8 cellular contexts compared by ENCODE assay signal in genomic region chr1:164611754-164612642, GRCh38. TPM values are rescaled to one million over a fixed set of nuclear protein-coding genes. Genes with fewer than 3 reads are reported as not detected.
A peak's percentile ranks its signal among the peaks of the same experiment; 100 is the strongest.
DNase-seq lines count a peak whose midpoint lies in the region; ATAC-seq and TF ChIP-seq lines count a peak whose summit lies in the region.

No MANE protein-coding gene starts in this region.

- H3K27me3 ChIP-seq in KMS-11 (ENCODE audit: insufficient read depth, low read depth) (no peaks in the 10 kb centered on the region), stomach (no peaks in the 10 kb centered on the region)

- peak overlapping the region; percentile 56 for H3K27ac ChIP-seq in KMS-11
- peak overlapping the region; percentile 63; the same call in 1 of the 2 replicates for H3K27ac ChIP-seq in SK-N-MC
- H3K27ac ChIP-seq in stomach, result peak overlapping the region; percentile 66 to 91 (median 81)

- H3K9me3 ChIP-seq in SK-N-MC (ENCODE audit: low read depth, low read length) (no peaks in the 10 kb centered on the region), stomach (no peaks in the 10 kb centered on the region)

- no peaks in the 10 kb centered on the region for H4K20me1 ChIP-seq in KMS-11 (ENCODE audit: insufficient read depth)

- H3K36me3 ChIP-seq in KMS-11 (ENCODE audit: insufficient read depth), result no peaks in the 10 kb centered on the region
- H3K36me3 ChIP-seq in SK-N-MC (ENCODE audit: insufficient read depth, low read length), result no peaks in the 10 kb centered on the region; the same call in 1 of the 2 replicates
- H3K36me3 ChIP-seq in stomach, result no peaks in the 10 kb centered on the region

- TF ChIP-seq EP300 in stomach (IDR thresholded peaks at IDR 0.05), result no peak

- DNase-seq in SK-N-MC (ENCODE audit: low read depth, low spot score) (no peak), left ventricle myocardium superior (no peak), stomach (peak; percentile 66), CD1c-positive myeloid dendritic cell (ENCODE audit: extremely low spot score) (no peak), globus pallidus (ENCODE audit: low spot score) (no peak)

- H3K79me2 ChIP-seq in KMS-11 (ENCODE audit: insufficient read depth, low read depth), result no peaks in the 10 kb centered on the region

- peaks cover 38% of the 10 kb centered on the region for H3K4me1 ChIP-seq in KMS-11 (ENCODE audit: low read depth, poor library complexity, severe bottlenecking)
- peaks cover 28 to 97% (median 61%) of the 10 kb centered on the region in 4 donors for H3K4me1 ChIP-seq in stomach

- no peak for TF ChIP-seq POLR2A in stomach (IDR thresholded peaks at IDR 0.05)

- H3K4me3 ChIP-seq in KMS-11 (IDR thresholded peaks at IDR 0.05; ENCODE audit: insufficient read depth, low read depth, low read length), result no peak overlapping the region
- no peak overlapping the region for H3K4me3 ChIP-seq in SK-N-MC
- peak overlapping the region in 3 of 4 donors; percentile 4 to 23 (median 19) for H3K4me3 ChIP-seq in stomach

- TF ChIP-seq CTCF in KMS-11 (conservative IDR thresholded peaks at IDR 0.05; ENCODE audit: low read depth, low read length), result no peak
- TF ChIP-seq CTCF in stomach (IDR thresholded peaks at IDR 0.05), result no peak

- intact Hi-C loops in left ventricle myocardium superior (cut with micrococcal nuclease), result no loop called here
- intact Hi-C loops in stomach (cut with DNase I; ENCODE audit: low total_unique reads), result no loop called here

- H3K4me2 ChIP-seq in KMS-11, result peak overlapping the region; percentile 32

- 27 to 55% (median 36%) methylated on average over 11 of the region's 11 CpGs for WGBS in stomach, 5 donors

- H3K9ac ChIP-seq in KMS-11, result peak overlapping the region; percentile 22; the same call in 1 of the 2 replicates
- H3K9ac ChIP-seq in SK-N-MC (ENCODE audit: insufficient read length), result no peak overlapping the region

- peak overlapping the region; percentile 38; the same call in 1 of the 2 replicates for H2AFZ ChIP-seq in KMS-11 (ENCODE audit: low read depth)

- ATAC-seq in left ventricle myocardium superior (peak; percentile 71), GM18909 (IDR thresholded peaks at IDR 0.05; ENCODE audit: poor library complexity, unreplicated experiment) (no peak), HG03139 (IDR thresholded peaks at IDR 0.05; ENCODE audit: unreplicated experiment) (no peak)

RNA-seq across cellular contexts. Expression of gene PBX1, which starts 53.0 kb away (rescaled TPM):
- total RNA-seq in left ventricle myocardium superior (69.6 TPM), stomach (100 to 1,000 TPM in 1 of 5 donors, 10 to 100 TPM in 4; 11.6 to 113 (median 31.0) TPM)
- 10 to 100 TPM; 11.0 to 15.6 (median 12.3) TPM for polyA plus RNA-seq in stomach

Comparison
In these comparisons a context has a peak if more than half of its experiments do, and no peak if none do; other contexts are left out.
1. H3K4me3 ChIP-seq: peak in stomach (3 of 4); none in KMS-11 (single experiment) and SK-N-MC (single experiment).
2. Peak in every context shown above with its lines, with median percentiles within 50 percentile points of each other: H3K27ac ChIP-seq.